ENCODE assay signal across 8 cellular contexts in the genomic region with DNA sequence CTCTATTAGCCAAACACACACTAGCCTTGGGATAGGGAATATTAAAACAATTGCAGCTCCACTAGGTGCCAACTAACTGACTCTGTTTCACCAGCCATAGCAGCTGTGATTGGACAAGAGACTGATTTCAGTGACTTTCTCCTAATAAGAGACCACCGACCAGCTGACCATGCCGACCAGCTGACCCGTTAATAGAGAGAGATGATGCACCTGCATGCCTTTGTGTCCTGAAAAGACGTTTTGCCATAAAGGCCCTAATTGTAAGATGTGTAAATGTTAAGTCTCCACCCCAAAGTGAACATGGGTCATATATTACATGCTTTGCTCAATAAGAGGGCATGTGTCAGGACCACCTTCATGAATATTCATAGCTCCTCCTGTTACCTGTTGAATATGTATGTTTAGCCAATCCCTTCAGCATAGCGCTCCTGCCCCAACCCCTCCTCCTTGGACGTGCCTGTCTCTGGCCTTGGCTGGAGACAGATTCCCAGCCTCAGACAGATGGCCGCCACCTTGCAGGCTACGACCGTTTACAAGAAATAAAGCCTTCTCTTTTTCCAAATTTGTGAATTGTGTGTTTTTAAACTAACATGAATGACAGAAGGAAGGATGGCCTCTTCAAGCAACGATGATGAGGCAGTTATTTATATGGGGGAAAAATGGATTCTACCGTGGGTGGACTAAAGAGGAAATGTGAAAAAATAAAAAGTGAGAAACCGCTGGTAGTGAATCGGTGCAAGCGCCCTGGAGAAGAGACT. TPM values are rescaled to one million over a fixed set of nuclear protein-coding genes. Genes with fewer than 3 reads are reported as not detected.
DNase-seq lines count a peak whose midpoint lies in the region; ATAC-seq and TF ChIP-seq lines count a peak whose summit lies in the region.

No MANE protein-coding gene starts in this region.

- H3K9me3 Mint-ChIP-seq in endothelial cell (ENCODE audit: unreplicated experiment) (no peaks in the 10 kb centered on the region), nephron progenitor cell (peaks cover 3% of the 10 kb centered on the region)

- peak overlapping the region; percentile 85 for H3K27ac Mint-ChIP-seq in endothelial cell (ENCODE audit: unreplicated experiment)
- H3K27ac Mint-ChIP-seq in nephron progenitor cell: no peak overlapping the region

- no peak for TF ChIP-seq CTCF in endothelial cell (IDR thresholded peaks at IDR 0.05; ENCODE audit: unreplicated experiment)
- no peak for TF ChIP-seq CTCF in nephron progenitor cell (IDR thresholded peaks at IDR 0.05)

- no peak for ATAC-seq in GM21390 (IDR thresholded peaks at IDR 0.05; ENCODE audit: unreplicated experiment)

- peaks cover 31% of the 10 kb centered on the region for H3K36me3 Mint-ChIP-seq in endothelial cell (ENCODE audit: low read depth, unreplicated experiment)
- peaks cover 26% of the 10 kb centered on the region for H3K36me3 Mint-ChIP-seq in nephron progenitor cell (ENCODE audit: low read depth)

- H3K4me3 Mint-ChIP-seq in endothelial cell (ENCODE audit: unreplicated experiment) (peak overlapping the region; percentile 89), nephron progenitor cell (peak overlapping the region; percentile 83)

- DNase-seq in NCI-H345 (lab: John Stamatoyannopoulos, UW) (peak; percentile 35), NCI-H345 treated with DMSO at 0.1 percent for 48 hours (lab: John Stamatoyannopoulos, UW; ENCODE audit: unreplicated experiment) (no peak), SHP77 treated with DMSO at 0.1 percent for 48 hours (lab: John Stamatoyannopoulos, UW) (peak; percentile 70), endothelial cell (ENCODE audit: low spot score) (peak; percentile 20), nephron progenitor cell (peak; percentile 29), NCI-H524 (lab: John Stamatoyannopoulos, UW) (no peak), EL (no peak)

- H3K27me3 Mint-ChIP-seq in endothelial cell (ENCODE audit: unreplicated experiment): peaks cover 14% of the 10 kb centered on the region
- H3K27me3 Mint-ChIP-seq in nephron progenitor cell (ENCODE audit: low read depth, poor library complexity): peaks cover 8% of the 10 kb centered on the region

- H3K4me1 Mint-ChIP-seq in endothelial cell (ENCODE audit: unreplicated experiment): peaks cover 39% of the 10 kb centered on the region
- peaks cover 62% of the 10 kb centered on the region for H3K4me1 Mint-ChIP-seq in nephron progenitor cell

RNA-seq across cellular contexts. Expression of a gene that starts 1.2 kb away (rescaled TPM):
- total RNA-seq in endothelial cell (ENCODE audit: unreplicated experiment): 69.0 TPM

RNA-seq across cellular contexts. Expression of a gene that starts 3.6 kb away (rescaled TPM):
- 130 TPM for total RNA-seq in endothelial cell (ENCODE audit: unreplicated experiment)

Comparison
In these comparisons a context has a peak if more than half of its experiments do, and no peak if none do; other contexts are left out.
1. DNase-seq: peak in NCI-H345 (single experiment), SHP77 treated with DMSO at 0.1 percent for 48 hours (single experiment), endothelial cell (single experiment) and nephron progenitor cell (single experiment); none in NCI-H345 treated with DMSO at 0.1 percent for 48 hours (single experiment), NCI-H524 (0 of 2) and EL (single experiment).